15 cellular contexts compared by ENCODE assay signal in genomic region chr2:28944535-28944934, GRCh38. TPM values are rescaled to one million over a fixed set of nuclear protein-coding genes. Genes with fewer than 3 reads are reported as not detected.
DNase-seq lines count a peak whose midpoint lies in the region; ATAC-seq, FAIRE-seq and TF ChIP-seq lines count a peak whose summit lies in the region.
"Had no signal": no experiment of that assay in that cellular context is flagged by ENCODE, and none has a peak within 500 bp of the region (broad histone marks: within the 10 kb centered on the region; RNA-seq: fewer than 3 reads in every experiment).

No MANE protein-coding gene starts in this region.

- no peak for ATAC-seq in HepG2
- no peak for ATAC-seq in right lobe of liver
- no peak for ATAC-seq in central memory CD8-positive, alpha-beta T cell (replicated peaks; ENCODE audit: extremely low read depth, poor library complexity, severe bottlenecking)

- no peaks in the 10 kb centered on the region for H3K4me1 Mint-ChIP-seq in central memory CD8-positive, alpha-beta T cell

- no peaks in the 10 kb centered on the region for H3K79me2 ChIP-seq in HepG2 (ENCODE audit: insufficient read depth, low read length)

- TF ChIP-seq EP300 in HepG2 (IDR thresholded peaks at IDR 0.05; ENCODE audit: low read depth in 2 of 2, low read length in 2 of 2) (no peak), HepG2 (CRISPR knock-in tag; IDR thresholded peaks at IDR 0.05; ENCODE audit: borderline replicate concordance) (no peak)

- no peaks in the 10 kb centered on the region for H3K27me3 Mint-ChIP-seq in central memory CD8-positive, alpha-beta T cell

- no peak overlapping the region for H3K9ac ChIP-seq in HepG2 (ENCODE audit: insufficient read depth, low read depth, low read length)

- H3K27ac ChIP-seq in HepG2 (ENCODE audit: extremely low read length, insufficient read depth, low read length) (no peak overlapping the region), right lobe of liver (no peak overlapping the region)
- H3K27ac ChIP-seq: HL-60 had no signal

- intact Hi-C loops in HepG2 (cut with micrococcal nuclease; ENCODE audit: unreplicated experiment) (no loop called here), right lobe of liver (cut with DNase I) (no loop called here)

- peak overlapping the region; percentile 26 for H3K27ac Mint-ChIP-seq in central memory CD8-positive, alpha-beta T cell (ENCODE audit: low read depth)
- H3K27ac Mint-ChIP-seq: HFFc6 had no signal

- peaks cover 7% of the 10 kb centered on the region; the same call in 1 of the 2 replicates for H4K20me1 ChIP-seq in HepG2 (ENCODE audit: insufficient read depth, low read length)

- DNase-seq in HepG2 (ENCODE audit: low spot score) (no peak), right lobe of liver (no peak), GM19239 (ENCODE audit: insufficient read length, low spot score) (no peak), GM20000 (ENCODE audit: low spot score) (no peak), iPS-NIHi11 (ENCODE audit: low spot score) (no peak), HAP-1 (ENCODE audit: low spot score in 2 of 2) (no peak)
- DNase-seq in central memory CD8-positive, alpha-beta T cell (ENCODE audit: low spot score in 2 of 2): no peak
- DNase-seq: DMS53, GF-D8, HCEC 1CT, HFFc6, IMR-90, KG1 had no signal

- H3K4me1 ChIP-seq in HepG2 (ENCODE audit: insufficient read depth, low read length) (no peaks in the 10 kb centered on the region), right lobe of liver (no peaks in the 10 kb centered on the region), HAP-1 (no peaks in the 10 kb centered on the region)

- WGBS in HepG2 (ENCODE audit: low lambda C conversion rate): 87% methylated on average over 14 of the region's 14 CpGs
- WGBS in right lobe of liver (ENCODE audit: insufficient coverage, low coverage, low lambda C conversion rate, missing lambda C conversion rate): 91% methylated on average over 14 of the region's 14 CpGs

- peaks cover 6% of the 10 kb centered on the region; the same call in 1 of the 2 replicates for H3K9me3 ChIP-seq in HepG2 (ENCODE audit: low read length)
- no peaks in the 10 kb centered on the region for H3K9me3 ChIP-seq in right lobe of liver
- peaks cover 8% of the 10 kb centered on the region for H3K9me3 ChIP-seq in HAP-1

- TF ChIP-seq CTCF in HepG2 (CRISPR knock-in tag; IDR thresholded peaks at IDR 0.05): no peak
- TF ChIP-seq CTCF in right lobe of liver (IDR thresholded peaks at IDR 0.05): no peak
- TF ChIP-seq CTCF in GM20000 (IDR thresholded peaks at IDR 0.05; ENCODE audit: extremely low read depth, missing control alignments): no peak

- no peaks in the 10 kb centered on the region for H3K27me3 ChIP-seq in HepG2 (ENCODE audit: control insufficient read depth in 1 of 2, insufficient read depth in 2 of 2, low read length in 2 of 2)
- no peaks in the 10 kb centered on the region for H3K27me3 ChIP-seq in right lobe of liver
- H3K27me3 ChIP-seq in HAP-1 (ENCODE audit: low read depth): no peaks in the 10 kb centered on the region

- no peak overlapping the region for H3K4me3 Mint-ChIP-seq in central memory CD8-positive, alpha-beta T cell
- H3K4me3 Mint-ChIP-seq: HFFc6 had no signal

- BruUV-seq in HepG2 (replicated peaks; lab: Mats Ljungman, UMichigan): no TSS peak

- H3K36me3 ChIP-seq in HepG2 (replicated peaks in 1 of 2; ENCODE audit: control insufficient read depth in 1 of 2, insufficient read depth in 2 of 2, low read length in 2 of 2) (peaks cover 36 to 82% of the 10 kb centered on the region in 2 experiments), right lobe of liver (peaks cover 0 to 62% (median 24%) of the 10 kb centered on the region in 4 donors), HAP-1 (replicated peaks) (peaks cover 90% of the 10 kb centered on the region)

- no peak for TF ChIP-seq RAD21 in HepG2 (CRISPR knock-in tag; IDR thresholded peaks at IDR 0.05)

- CTCF ChIA-PET in HepG2 (lab: Yijun Ruan, JAX; ENCODE audit: low intra/inter-chr PET ratio, low total read pairs): no interaction called here

- POLR2A ChIA-PET in HepG2 (lab: Yijun Ruan, JAX): no interaction called here

- TF ChIP-seq POLR2A in HepG2 (IDR thresholded peaks at IDR 0.05; ENCODE audit: insufficient read depth in 1 of 2, low read depth in 2 of 2, low read length in 2 of 2) (no peak), right lobe of liver (IDR thresholded peaks at IDR 0.05) (no peak)

- FAIRE-seq in HepG2 (lab: Jason Lieb, UNC) (no peak), GM19239 (lab: Jason Lieb, UNC) (peak; percentile 62)
- FAIRE-seq: H1 had no signal

- H3K4me2 ChIP-seq in HepG2 (ENCODE audit: low read depth, low read length): no peak overlapping the region

- peaks cover 53% of the 10 kb centered on the region for H3K36me3 Mint-ChIP-seq in central memory CD8-positive, alpha-beta T cell (ENCODE audit: insufficient read depth)

- in situ Hi-C loops in HepG2 (cut with HindIII; ENCODE audit: extremely low pct_ligation_motif_present, low pct_unique_long_range_greater_than_20kb): loop anchor here (10.0 kb wide), 1 partner anchor 120 kb away; no protein-coding TSS in a partner anchor
- in situ Hi-C loops in HAP-1 (cut with MboI; ENCODE audit: low sequenced_read_pairs): no loop called here

- no peak overlapping the region for H2AFZ ChIP-seq in HepG2 (ENCODE audit: low read length)

- H3K4me3 ChIP-seq in HepG2 (replicated peaks in 1 of 3; ENCODE audit: insufficient read depth in 1 of 3, low read depth in 2 of 3, low read length in 3 of 3) (no peak overlapping the region), right lobe of liver (no peak overlapping the region), HAP-1 (no peak overlapping the region)

- H3K9me3 Mint-ChIP-seq in central memory CD8-positive, alpha-beta T cell: no peaks in the 10 kb centered on the region

TF ChIP-seq in HepG2, 621 proteins besides CTCF, POLR2A, EP300 and RAD21 (continues in another document):
- peak; percentile 96 for TF ChIP-seq RBM22 (optimal IDR thresholded peaks at IDR 0.05; ENCODE audit: low read length)
- TF ChIP-seq RAD51 (IDR thresholded peaks at IDR 0.05; ENCODE audit: borderline replicate concordance): no peak
- 0 out of 2 replicates have a peak, but pooled peaks have one; percentile 26 for TF ChIP-seq MAFF (IDR thresholded peaks at IDR 0.05; ENCODE audit: low read depth, low read length)

RNA-seq across cellular contexts. Expression of gene TOGARAM2, which starts 36.6 kb away (rescaled TPM):
- total RNA-seq in HepG2 (2016; rRNA removed; fragmentation: Illumina TruSeq; extraction: Trizol): under 0.01 TPM in 1 of 2 replicates, not detected in the other
- not detected in 2 replicates for total RNA-seq in HepG2 (2016; cell fraction: cytosol; rRNA removed; fragmentation: Illumina TruSeq; extraction: Trizol; ENCODE audit: low read depth)
- total RNA-seq in HepG2 (2016; cell fraction: insoluble cytoplasmic fraction; rRNA removed; fragmentation: Illumina TruSeq; extraction: Trizol): not detected in 2 replicates
- not detected in 2 replicates for total RNA-seq in HepG2 (2016; cell fraction: membrane; rRNA removed; fragmentation: Illumina TruSeq; extraction: Trizol)
- total RNA-seq in HepG2 (2016; cell fraction: nucleus; rRNA removed; fragmentation: Illumina TruSeq; extraction: Trizol): 0.06 and 0.19 TPM in 2 replicates
- polyA plus RNA-seq in HepG2 (2011; rRNA removed): 0.05 TPM in 2 replicates
- polyA plus RNA-seq in HepG2 (2011; cell fraction: cytosol; rRNA removed): 0.04 and 0.13 TPM in 2 replicates
- 0.36 and 0.74 TPM in 2 replicates for polyA plus RNA-seq in HepG2 (2011; cell fraction: nucleus; rRNA removed)
- polyA plus RNA-seq in HepG2 (2012): 0.04 TPM in 1 of 2 replicates, not detected in the other
- polyA plus RNA-seq in HepG2 (2016; cell fraction: cytosol; fragmentation: Illumina TruSeq; extraction: Trizol; ENCODE audit: low read depth): not detected in 2 replicates
- polyA plus RNA-seq in HepG2 (2016; cell fraction: insoluble cytoplasmic fraction; fragmentation: Illumina TruSeq; extraction: Trizol; ENCODE audit: low read depth): not detected in 2 replicates
- not detected in 2 replicates for polyA plus RNA-seq in HepG2 (2016; cell fraction: membrane; fragmentation: Illumina TruSeq; extraction: Trizol; ENCODE audit: low read depth)
- 0.61 TPM in 1 of 2 replicates, not detected in the other for polyA plus RNA-seq in HepG2 (2016; cell fraction: nucleus; fragmentation: Illumina TruSeq; extraction: Trizol; ENCODE audit: insufficient read depth, low read depth)
- 0.02 and 1.6 TPM in 2 replicates for polyA minus RNA-seq in HepG2 (2011; rRNA and poly(A)+ RNA removed; ENCODE audit: low replicate concordance)
- polyA minus RNA-seq in HepG2 (2011; cell fraction: cytosol; rRNA and poly(A)+ RNA removed): not detected in 2 replicates
- polyA minus RNA-seq in HepG2 (2011; cell fraction: nucleus; rRNA and poly(A)+ RNA removed): 1.0 TPM in 1 of 2 replicates, not detected in the other
- under 1 TPM in 5 of 6 experiments, not detected in 1; 0.06 to 0.37 (median 0.14) TPM for total RNA-seq in right lobe of liver
- total RNA-seq: HFFc6 had no signal

RNA-seq across cellular contexts. Expression of gene WDR43, which starts 50.1 kb away (rescaled TPM):
- total RNA-seq in HepG2 (2016; rRNA removed; fragmentation: Illumina TruSeq; extraction: Trizol) (167 and 253 TPM in 2 replicates), right lobe of liver (10 to 100 TPM; 17.9 to 23.8 (median 22.5) TPM)
- 59.9 and 79.6 TPM in 2 replicates for total RNA-seq in HepG2 (2016; cell fraction: cytosol; rRNA removed; fragmentation: Illumina TruSeq; extraction: Trizol; ENCODE audit: low read depth)
- 172 and 225 TPM in 2 replicates for total RNA-seq in HepG2 (2016; cell fraction: insoluble cytoplasmic fraction; rRNA removed; fragmentation: Illumina TruSeq; extraction: Trizol)
- total RNA-seq in HepG2 (2016; cell fraction: membrane; rRNA removed; fragmentation: Illumina TruSeq; extraction: Trizol): 56.9 and 74.1 TPM in 2 replicates
- 121 and 138 TPM in 2 replicates for total RNA-seq in HepG2 (2016; cell fraction: nucleus; rRNA removed; fragmentation: Illumina TruSeq; extraction: Trizol)
- 88.9 and 121 TPM in 2 replicates for polyA plus RNA-seq in HepG2 (2011; rRNA removed)
- polyA plus RNA-seq in HepG2 (2011; cell fraction: cytosol; rRNA removed): 39.8 and 64.9 TPM in 2 replicates
- polyA plus RNA-seq in HepG2 (2011; cell fraction: nucleus; rRNA removed): 67.2 and 70.8 TPM in 2 replicates
- polyA plus RNA-seq in HepG2 (2012): 60.3 and 80.3 TPM in 2 replicates
- 9.5 and 10.8 TPM in 2 replicates for polyA plus RNA-seq in HepG2 (2016; cell fraction: cytosol; fragmentation: Illumina TruSeq; extraction: Trizol; ENCODE audit: low read depth)
- polyA plus RNA-seq in HepG2 (2016; cell fraction: insoluble cytoplasmic fraction; fragmentation: Illumina TruSeq; extraction: Trizol; ENCODE audit: low read depth): 143 and 154 TPM in 2 replicates
- 17.2 and 23.0 TPM in 2 replicates for polyA plus RNA-seq in HepG2 (2016; cell fraction: membrane; fragmentation: Illumina TruSeq; extraction: Trizol; ENCODE audit: low read depth)
- 126 and 131 TPM in 2 replicates for polyA plus RNA-seq in HepG2 (2016; cell fraction: nucleus; fragmentation: Illumina TruSeq; extraction: Trizol; ENCODE audit: insufficient read depth, low read depth)
- polyA minus RNA-seq in HepG2 (2011; rRNA and poly(A)+ RNA removed; ENCODE audit: low replicate concordance): 88.1 and 150 TPM in 2 replicates
- 100 and 113 TPM in 2 replicates for polyA minus RNA-seq in HepG2 (2011; cell fraction: cytosol; rRNA and poly(A)+ RNA removed)
- 160 and 248 TPM in 2 replicates for polyA minus RNA-seq in HepG2 (2011; cell fraction: nucleus; rRNA and poly(A)+ RNA removed)
